8 cellular contexts compared by ENCODE assay signal in the genomic region with DNA sequence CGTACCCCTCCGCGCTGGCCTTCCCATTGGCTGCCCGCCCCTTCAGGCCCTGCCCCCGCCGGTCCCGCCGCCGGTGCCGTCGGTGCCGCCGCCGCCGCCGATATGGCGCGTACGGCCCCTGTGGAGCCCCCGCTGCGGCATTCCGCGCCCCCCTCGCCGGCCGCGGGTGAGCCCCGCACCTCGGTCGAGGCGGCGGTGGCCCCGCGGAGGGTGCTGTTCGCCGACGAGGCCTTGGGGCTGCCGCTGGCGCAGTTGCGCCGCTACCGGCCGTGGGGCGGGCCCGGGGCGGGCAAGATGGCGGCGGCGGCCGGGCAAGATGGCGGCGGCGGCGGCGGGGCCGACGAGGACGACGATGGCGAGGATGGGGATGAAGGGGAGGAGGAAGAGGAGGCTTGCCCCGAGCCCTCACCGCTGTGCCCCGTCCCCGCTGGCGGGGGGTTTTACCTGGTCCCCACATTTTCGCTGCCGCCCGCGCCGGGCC. TPM values are rescaled to one million over a fixed set of nuclear protein-coding genes. Genes with fewer than 3 reads are reported as not detected.
A peak's percentile ranks its signal among the peaks of the same experiment; 100 is the strongest.
DNase-seq lines count a peak whose midpoint lies in the region; ATAC-seq, FAIRE-seq and TF ChIP-seq lines count a peak whose summit lies in the region.

A gene with protein sequence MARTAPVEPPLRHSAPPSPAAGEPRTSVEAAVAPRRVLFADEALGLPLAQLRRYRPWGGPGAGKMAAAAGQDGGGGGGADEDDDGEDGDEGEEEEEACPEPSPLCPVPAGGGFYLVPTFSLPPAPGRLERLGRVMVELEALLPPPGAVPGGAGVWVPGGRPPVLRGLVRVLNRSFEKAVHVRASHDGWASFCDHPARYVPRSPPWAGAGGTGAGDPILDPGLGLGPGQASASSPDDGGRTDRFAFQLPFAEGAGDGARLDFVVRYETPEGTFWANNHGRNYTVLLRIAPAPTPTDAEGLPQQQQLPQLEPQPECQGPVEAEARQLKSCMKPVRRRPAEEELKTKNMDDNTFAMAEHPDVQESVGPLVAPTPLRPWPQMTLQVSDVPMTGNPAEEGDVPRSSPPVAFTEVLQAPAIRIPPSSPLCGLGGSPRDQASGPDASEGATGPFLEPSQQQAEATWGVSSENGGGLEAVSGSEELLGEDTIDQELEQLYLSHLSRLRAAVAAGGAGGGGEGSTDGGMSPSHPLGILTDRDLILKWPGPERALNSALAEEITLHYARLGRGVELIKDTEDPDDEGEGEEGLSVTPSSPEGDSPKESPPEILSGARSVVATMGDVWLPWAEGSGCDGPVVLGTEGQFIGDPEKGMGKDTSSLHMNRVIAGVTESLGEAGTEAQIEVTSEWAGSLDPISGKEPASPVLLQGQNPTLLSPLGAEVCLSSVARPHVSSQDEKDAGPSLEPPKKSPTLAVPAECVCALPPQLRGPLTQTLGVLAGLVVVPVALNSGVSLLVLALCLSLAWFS (plus strand): TSS at position 26 of the 481 bp plus-strand sequence. CDS start 77 bp downstream, at position 103.

- POLR2A ChIA-PET in A549 (lab: Yijun Ruan, JAX), result interaction anchor here (1.0 to 1.7 kb wide), 4 partner anchors 79 to 468 kb away, joined by 4 to 16 read pairs (median 4); a partner anchor contains a TSS

- H3K4me3 ChIP-seq in A549, result peak within 1 kb of the TSS; percentile 91
- peak within 1 kb of the TSS; percentile 70 for H3K4me3 ChIP-seq in iPS-11a (ENCODE audit: low read depth, low read length)

- no CpG with 5 or more reads among the region's 70 CpGs for WGBS in A549 (ENCODE audit: missing lambda C conversion rate)

- TF ChIP-seq RAD21 in A549 (conservative IDR thresholded peaks at IDR 0.05 in 1 of 2, IDR thresholded peaks at IDR 0.05 in 1 of 2), result no peak

- H3K4me1 ChIP-seq in A549, result peaks cover 29% of the 10 kb centered on the region; the same call in 2 of the 3 replicates

- no peak for TF ChIP-seq EP300 in A549 (IDR thresholded peaks at IDR 0.05)

- DNase-seq in A549 (ENCODE audit: low read depth in 1 of 2, low spot score in 1 of 2) (no peak), NCI-H2171 (lab: John Stamatoyannopoulos, UW) (no peak), activated gamma-delta T cell (lab: John Stamatoyannopoulos, UW) (no peak)
- DNase-seq in stimulated activated CD8-positive, alpha-beta memory T cell treated with anti-CD3 and anti-CD28 coated beads, Interleukin-15, amount 100 ng/mL, for 24 hours (ENCODE audit: low read depth), result peak; percentile 13

- FAIRE-seq in A549 (lab: Jason Lieb, UNC), result no peak

- H3K27ac ChIP-seq in A549, result peak within 1 kb of the TSS; percentile 99

- peaks cover 51% of the 10 kb centered on the region for H3K4me1 Mint-ChIP-seq in activated naive CD8-positive, alpha-beta T cell (ENCODE audit: low read depth)

- H3K9me3 Mint-ChIP-seq in activated naive CD8-positive, alpha-beta T cell (ENCODE audit: low read depth), result no peaks in the 10 kb centered on the region

- no peaks in the 10 kb centered on the region for H3K27me3 Mint-ChIP-seq in activated naive CD8-positive, alpha-beta T cell

- no peaks in the 10 kb centered on the region for H3K36me3 Mint-ChIP-seq in activated naive CD8-positive, alpha-beta T cell

- CTCF ChIA-PET in A549 (lab: Yijun Ruan, JAX), result no interaction called here

- ATAC-seq in A549, result peak; percentile 0 to 35; a peak in 4 of 6 replicates
- ATAC-seq in HG03159 (IDR thresholded peaks at IDR 0.05; ENCODE audit: unreplicated experiment), result peak; percentile 15

- peak within 1 kb of the TSS; percentile 97 for H3K4me2 ChIP-seq in A549

- peak within 1 kb of the TSS; percentile 98 for H3K4me3 Mint-ChIP-seq in activated naive CD8-positive, alpha-beta T cell

- H3K9me3 ChIP-seq in A549, result no peaks in the 10 kb centered on the region

- peak within 1 kb of the TSS; percentile 100 for H3K27ac Mint-ChIP-seq in activated naive CD8-positive, alpha-beta T cell

- TF ChIP-seq CTCF in A549 (IDR thresholded peaks at IDR 0.05), result no peak

- TF ChIP-seq POLR2A in A549 (IDR thresholded peaks at IDR 0.05; ENCODE audit: low read length) (peak; percentile 48), GM19099 (IDR thresholded peaks at IDR 0.05; ENCODE audit: extremely low read depth, insufficient read length, low read depth) (peak; percentile 71)

TF ChIP-seq in A549, 52 proteins besides CTCF, POLR2A, EP300 and RAD21:
- TF ChIP-seq CBX8 (IDR thresholded peaks at IDR 0.05) (no peak), MYC (IDR thresholded peaks at IDR 0.05; ENCODE audit: borderline replicate concordance, low read length) (no peak), ZFP36 (IDR thresholded peaks at IDR 0.05; ENCODE audit: borderline replicate concordance, partially characterized antibody) (no peak), FOSL2 (IDR thresholded peaks at IDR 0.05) (no peak), FOSL2 (CRISPR knock-in tag; IDR thresholded peaks at IDR 0.05) (no peak), JUN (IDR thresholded peaks at IDR 0.05) (peak; percentile 42 to 81; a peak in 2 of 5 replicates), SMC3 (IDR thresholded peaks at IDR 0.05) (no peak), MAZ (IDR thresholded peaks at IDR 0.05; ENCODE audit: borderline replicate concordance, low read depth, low read length) (no peak), NPAS2 (CRISPR knock-in tag; IDR thresholded peaks at IDR 0.05; ENCODE audit: borderline replicate concordance) (no peak), HOXB5 (CRISPR knock-in tag; IDR thresholded peaks at IDR 0.05) (0 out of 2 replicates have a peak, but pooled peaks have one; percentile 24), PHF8 (IDR thresholded peaks at IDR 0.05; ENCODE audit: borderline replicate concordance, low read depth) (peak; percentile 44; the same call in 1 of the 2 replicates), JUNB (IDR thresholded peaks at IDR 0.05) (no peak), HOXB13 (CRISPR knock-in tag; IDR thresholded peaks at IDR 0.05; ENCODE audit: low read depth) (no peak)
- TF ChIP-seq, protein P1, sequence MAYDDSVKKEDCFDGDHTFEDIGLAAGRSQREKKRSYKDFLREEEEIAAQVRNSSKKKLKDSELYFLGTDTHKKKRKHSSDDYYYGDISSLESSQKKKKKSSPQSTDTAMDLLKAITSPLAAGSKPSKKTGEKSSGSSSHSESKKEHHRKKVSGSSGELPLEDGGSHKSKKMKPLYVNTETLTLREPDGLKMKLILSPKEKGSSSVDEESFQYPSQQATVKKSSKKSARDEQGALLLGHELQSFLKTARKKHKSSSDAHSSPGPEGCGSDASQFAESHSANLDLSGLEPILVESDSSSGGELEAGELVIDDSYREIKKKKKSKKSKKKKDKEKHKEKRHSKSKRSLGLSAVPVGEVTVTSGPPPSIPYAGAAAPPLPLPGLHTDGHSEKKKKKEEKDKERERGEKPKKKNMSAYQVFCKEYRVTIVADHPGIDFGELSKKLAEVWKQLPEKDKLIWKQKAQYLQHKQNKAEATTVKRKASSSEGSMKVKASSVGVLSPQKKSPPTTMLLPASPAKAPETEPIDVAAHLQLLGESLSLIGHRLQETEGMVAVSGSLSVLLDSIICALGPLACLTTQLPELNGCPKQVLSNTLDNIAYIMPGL (CRISPR knock-in tag; IDR thresholded peaks at IDR 0.05; ENCODE audit: borderline replicate concordance), result no peak
- TF ChIP-seq, protein P2, sequence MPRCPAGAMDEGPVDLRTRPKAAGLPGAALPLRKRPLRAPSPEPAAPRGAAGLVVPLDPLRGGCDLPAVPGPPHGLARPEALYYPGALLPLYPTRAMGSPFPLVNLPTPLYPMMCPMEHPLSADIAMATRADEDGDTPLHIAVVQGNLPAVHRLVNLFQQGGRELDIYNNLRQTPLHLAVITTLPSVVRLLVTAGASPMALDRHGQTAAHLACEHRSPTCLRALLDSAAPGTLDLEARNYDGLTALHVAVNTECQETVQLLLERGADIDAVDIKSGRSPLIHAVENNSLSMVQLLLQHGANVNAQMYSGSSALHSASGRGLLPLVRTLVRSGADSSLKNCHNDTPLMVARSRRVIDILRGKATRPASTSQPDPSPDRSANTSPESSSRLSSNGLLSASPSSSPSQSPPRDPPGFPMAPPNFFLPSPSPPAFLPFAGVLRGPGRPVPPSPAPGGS (IDR thresholded peaks at IDR 0.05), result 0 out of 3 replicates have a peak, but pooled peaks have one; percentile 35
- TF ChIP-seq, protein P3, sequence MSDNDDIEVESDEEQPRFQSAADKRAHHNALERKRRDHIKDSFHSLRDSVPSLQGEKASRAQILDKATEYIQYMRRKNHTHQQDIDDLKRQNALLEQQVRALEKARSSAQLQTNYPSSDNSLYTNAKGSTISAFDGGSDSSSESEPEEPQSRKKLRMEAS (IDR thresholded peaks at IDR 0.05), result no peak
TF ChIP-seq in A549: peak in this region for 4.

RNA-seq across cellular contexts. Expression of the gene that starts here (rescaled TPM):
- 2.7 and 3.0 TPM in 2 replicates for polyA plus RNA-seq in A549 (2011; rRNA removed)
- polyA plus RNA-seq in A549 (2012; cell fraction: cytosol; rRNA removed), result 1.9 and 2.7 TPM in 2 replicates
- polyA plus RNA-seq in A549 (2012; cell fraction: nucleus; rRNA removed), result 3.5 and 3.7 TPM in 2 replicates
- polyA plus RNA-seq in A549 (2017; fragmentation: RNase III; extraction: RNeasy Plus Mini Kit Qiagen cat#74134 plus additional on column Dnase treatment), result 3.5 to 6.1 TPM (median 5.2 TPM) in 3 replicates
- polyA minus RNA-seq in A549 (2011; rRNA and poly(A)+ RNA removed), result 1.8 and 2.4 TPM in 2 replicates
